Comparison of ENCODE assay signal across 1 cellular context in genomic region chr17:7916383-7916677, GRCh38.
TF ChIP-seq lines count a peak whose summit lies in the region.

No MANE protein-coding gene starts in this region.

TF ChIP-seq in endothelial cell of umbilical vein, 7 proteins besides CTCF, POLR2A, EP300 and RAD21:
- TF ChIP-seq FOS (IDR thresholded peaks at IDR 0.05; ENCODE audit: borderline replicate concordance, insufficient read depth, low read length) (no peak), MYC (IDR thresholded peaks at IDR 0.05; ENCODE audit: low read depth, low read length) (no peak), POLR2AphosphoS5 (IDR thresholded peaks at IDR 0.05; ENCODE audit: insufficient read depth, low read depth, low read length) (no peak), EZH2 (IDR thresholded peaks at IDR 0.05; ENCODE audit: borderline replicate concordance, low read depth, low read length, severe bottlenecking) (no peak), JUN (IDR thresholded peaks at IDR 0.05; ENCODE audit: borderline replicate concordance, insufficient read depth, insufficient read length, low read depth) (no peak), MAX (IDR thresholded peaks at IDR 0.05; ENCODE audit: insufficient read depth, insufficient read length) (no peak), GATA2 (IDR thresholded peaks at IDR 0.05; ENCODE audit: insufficient read depth, insufficient read length, low read depth, low read length) (no peak)
TF ChIP-seq in endothelial cell of umbilical vein: peak in this region for 0.
